8 cellular contexts compared by ENCODE assay signal in the genomic region with DNA sequence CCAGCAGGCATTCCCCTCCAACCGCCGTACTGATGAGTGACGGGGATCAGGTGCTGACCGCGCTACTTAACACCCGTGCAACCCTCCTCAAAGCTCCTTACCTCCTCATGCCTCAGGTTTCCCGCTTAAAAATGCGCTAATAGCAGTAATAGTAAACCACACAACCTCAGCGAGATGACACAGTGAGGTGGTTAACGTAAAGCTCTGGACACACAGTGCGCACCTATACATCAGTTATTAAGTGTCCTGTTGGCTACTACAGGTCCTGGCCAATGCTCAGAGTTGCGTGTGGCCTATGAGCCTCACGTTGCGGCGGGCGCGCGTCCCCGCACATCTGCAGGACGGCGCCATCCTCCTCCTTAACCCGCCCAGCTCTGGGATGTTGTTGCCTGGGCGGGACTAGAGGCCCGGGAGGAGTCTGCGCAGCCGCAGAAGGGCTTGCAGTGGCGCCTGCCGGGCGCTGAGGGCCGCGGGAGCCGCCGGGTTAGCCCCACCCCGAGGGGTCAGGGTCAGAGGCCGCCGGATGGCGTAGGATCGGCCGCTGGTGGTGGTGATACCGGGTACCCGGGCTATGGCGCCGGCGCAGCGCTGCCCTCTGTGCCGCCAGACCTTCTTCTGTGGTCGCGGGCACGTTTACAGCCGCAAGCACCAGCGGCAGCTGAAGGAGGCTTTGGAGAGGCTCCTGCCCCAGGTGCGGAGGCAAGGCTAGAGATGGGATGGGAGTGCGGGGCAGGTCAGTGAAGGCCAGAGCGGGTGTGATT. TPM values are rescaled to one million over a fixed set of nuclear protein-coding genes. Genes with fewer than 3 reads are reported as not detected.
A peak's percentile ranks its signal among the peaks of the same experiment; 100 is the strongest.
DNase-seq lines count a peak whose midpoint lies in the region; ATAC-seq and TF ChIP-seq lines count a peak whose summit lies in the region.

A gene with protein sequence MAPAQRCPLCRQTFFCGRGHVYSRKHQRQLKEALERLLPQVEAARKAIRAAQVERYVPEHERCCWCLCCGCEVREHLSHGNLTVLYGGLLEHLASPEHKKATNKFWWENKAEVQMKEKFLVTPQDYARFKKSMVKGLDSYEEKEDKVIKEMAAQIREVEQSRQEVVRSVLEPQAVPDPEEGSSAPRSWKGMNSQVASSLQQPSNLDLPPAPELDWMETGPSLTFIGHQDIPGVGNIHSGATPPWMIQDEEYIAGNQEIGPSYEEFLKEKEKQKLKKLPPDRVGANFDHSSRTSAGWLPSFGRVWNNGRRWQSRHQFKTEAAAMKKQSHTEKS (plus strand): TSS at position 512 of the 761 bp plus-strand sequence. CDS start 60 bp downstream, at position 572.

- H3K9me3 Mint-ChIP-seq in activated B cell treated with CpG ODN at 0.5 μM for 24 hours (no peaks in the 10 kb centered on the region), immature natural killer cell (no peaks in the 10 kb centered on the region)

- ATAC-seq in HG03175 (IDR thresholded peaks at IDR 0.05; ENCODE audit: unreplicated experiment) (peak; percentile 93), activated B cell treated with CpG ODN at 0.5 μM for 24 hours (ENCODE audit: low read depth) (peak; percentile 95)

- 0 to 1% (median 1%) methylated on average over 32 to 54 of the region's 54 CpGs for WGBS in spleen, 5 donors

- H3K4me1 ChIP-seq in spleen, result peaks cover 17 to 53% (median 35%) of the 10 kb centered on the region in 6 donors

- intact Hi-C loops in activated B cell treated with CpG ODN at 0.5 μM for 24 hours (cut with micrococcal nuclease), result loop anchor here (1.0 to 10.0 kb wide), 7 partner anchors 20 to 425 kb away; a partner anchor contains a TSS
- intact Hi-C loops in spleen (cut with DNase I; ENCODE audit: low total_unique reads), result no loop called here

- H3K4me1 Mint-ChIP-seq in activated B cell treated with CpG ODN at 0.5 μM for 24 hours (peaks cover 32% of the 10 kb centered on the region), immature natural killer cell (peaks cover 37 to 41% of the 10 kb centered on the region in 2 donors)

- TF ChIP-seq POLR2A in GM18951 (IDR thresholded peaks at IDR 0.05; ENCODE audit: extremely low read depth, insufficient read depth, insufficient read length) (peak; percentile 91), spleen (IDR thresholded peaks at IDR 0.05) (peak in 1 of 3 donors; percentile 36)

- H3K36me3 Mint-ChIP-seq in activated B cell treated with CpG ODN at 0.5 μM for 24 hours (ENCODE audit: low read depth) (peaks cover 41% of the 10 kb centered on the region), immature natural killer cell (peaks cover 0 to 14% (median 5%) of the 10 kb centered on the region in 3 donors)

- POLR2A ChIA-PET in activated B cell treated with CpG ODN at 0.5 μM for 24 hours (lab: Charles Lee), result interaction anchor here (0.5 to 2.6 kb wide), 17 partner anchors 8 to 428 kb away, joined by 3 to 33 read pairs (median 4); a partner anchor contains a TSS

- peak within 1 kb of the TSS; percentile 91 to 92 for H3K4me3 ChIP-seq in cardiac fibroblast (replicated peaks in 1 of 2; ENCODE audit: low read depth in 2 of 2, low read length in 2 of 2)
- H3K4me3 ChIP-seq in spleen, result peak within 1 kb of the TSS; percentile 62 to 87 (median 81)

- peaks cover 0 to 39% (median 22%) of the 10 kb centered on the region in 6 donors for H3K36me3 ChIP-seq in spleen

- H3K9me3 ChIP-seq in spleen, result no peaks in the 10 kb centered on the region

- CTCF ChIA-PET in activated B cell treated with CpG ODN at 0.5 μM for 24 hours (lab: Charles Lee), result no interaction called here

- no peaks in the 10 kb centered on the region for H3K27me3 ChIP-seq in spleen (replicated peaks in 1 of 7)

- peak within 1 kb of the TSS; percentile 67 to 90 (median 86) for H3K27ac ChIP-seq in spleen

- peak within 1 kb of the TSS; percentile 91 for H3K27ac Mint-ChIP-seq in activated B cell treated with CpG ODN at 0.5 μM for 24 hours
- peak within 1 kb of the TSS; percentile 95 to 99 (median 98) for H3K27ac Mint-ChIP-seq in immature natural killer cell

- DNase-seq in AG08396 (ENCODE audit: low spot score) (peak; percentile 99), NCI-H2227 treated with DMSO at 0.1 percent for 48 hours (lab: John Stamatoyannopoulos, UW) (peak; percentile 79), activated B cell treated with CpG ODN at 0.5 μM for 24 hours (peak; percentile 91), cardiac fibroblast (ENCODE audit: low read depth in 2 of 2) (peak; percentile 88 to 90), immature natural killer cell (peak; percentile 95 to 96 (median 95)), spleen (peak; percentile 99)

- no peaks in the 10 kb centered on the region for H3K27me3 Mint-ChIP-seq in activated B cell treated with CpG ODN at 0.5 μM for 24 hours
- H3K27me3 Mint-ChIP-seq in immature natural killer cell (ENCODE audit: low read depth in 3 of 3), result peaks cover 2 to 4% (median 2%) of the 10 kb centered on the region in 3 donors

- H3K4me3 Mint-ChIP-seq in activated B cell treated with CpG ODN at 0.5 μM for 24 hours, result peak within 1 kb of the TSS; percentile 95
- peak within 1 kb of the TSS; percentile 91 to 98 (median 96) for H3K4me3 Mint-ChIP-seq in immature natural killer cell

- in situ Hi-C loops in GM18951 (cut with MboI; ENCODE audit: low sequenced_read_pairs, unreplicated experiment), result no loop called here

- TF ChIP-seq CTCF in activated B cell treated with CpG ODN at 0.5 μM for 24 hours (IDR thresholded peaks at IDR 0.05) (no peak), cardiac fibroblast (IDR thresholded peaks at IDR 0.05; ENCODE audit: low read depth, low read length) (no peak), spleen (IDR thresholded peaks at IDR 0.05 in 8 of 11, conservative IDR thresholded peaks at IDR 0.05 in 3 of 11) (peak in 9 of 11 experiments; percentile 1 to 70 (median 44))

RNA-seq across cellular contexts. Expression of the gene that starts here (rescaled TPM):
- total RNA-seq in activated B cell treated with CpG ODN at 0.5 μM for 24 hours (66.4 and 85.7 TPM in 2 replicates), spleen (10 to 100 TPM; 39.2 to 86.2 (median 66.7) TPM)
- polyA plus RNA-seq in immature natural killer cell (10 to 100 TPM in 2 of 3 donors, 1 to 10 TPM in 1; 9.1 to 17.1 (median 10.5) TPM), spleen (10 to 100 TPM; 27.0 to 80.8 (median 44.1) TPM)

Comparison
In these comparisons a context has a peak if more than half of its experiments do, and no peak if none do; other contexts are left out.
1. Peak in every context shown above with its lines: DNase-seq, ATAC-seq, H3K4me3 ChIP-seq and H3K27ac ChIP-seq.
2. CTCF ChIP-seq: peak in spleen (9 of 11); none in activated B cell treated with CpG ODN at 0.5 μM for 24 hours (single experiment) and cardiac fibroblast (single experiment).